In the genomic region with DNA sequence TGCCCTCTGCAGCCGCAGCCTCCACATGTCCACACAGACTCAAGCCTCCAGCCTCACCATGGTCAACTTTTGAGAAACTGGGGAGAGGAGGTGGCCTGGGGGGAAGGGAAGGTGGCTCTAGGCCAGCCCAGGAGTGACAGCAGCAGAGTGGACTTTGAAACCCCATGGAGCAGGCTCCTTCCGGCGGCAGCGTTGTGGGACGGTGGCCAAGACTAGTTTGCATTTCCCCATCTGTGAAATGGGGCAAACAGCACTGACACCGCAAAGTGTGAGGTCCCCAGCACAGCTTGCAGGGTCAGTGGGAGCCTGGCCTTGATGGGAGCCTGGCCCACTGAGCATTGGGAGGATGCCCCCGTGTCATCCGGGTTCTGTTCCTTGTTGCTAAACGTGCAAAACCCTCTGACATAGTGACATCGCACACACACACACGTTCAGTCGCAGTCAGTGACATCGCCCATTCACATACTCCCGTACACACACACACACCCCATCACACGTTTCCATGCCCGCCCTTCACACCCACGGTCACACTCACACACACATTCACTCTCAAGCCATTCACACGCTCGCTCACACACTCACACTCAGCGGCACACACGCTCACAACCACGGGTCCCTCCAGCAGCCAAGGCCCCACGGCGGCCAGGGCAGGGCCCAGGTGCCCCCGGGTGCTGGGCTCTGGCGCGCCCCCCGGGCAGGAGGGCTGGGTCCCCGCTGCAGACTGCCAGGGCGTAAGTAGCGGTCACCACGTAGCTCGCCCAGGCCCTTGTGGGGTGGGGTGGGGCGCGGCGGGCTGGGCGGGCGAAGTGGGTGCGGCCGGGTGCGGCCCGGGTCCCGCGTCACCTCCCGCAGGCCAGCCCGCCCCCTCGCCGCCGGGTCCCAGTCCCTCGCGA, we compare ENCODE assay signal across 8 cellular contexts. TPM values are rescaled to one million over a fixed set of nuclear protein-coding genes. Genes with fewer than 3 reads are reported as not detected.
A peak's percentile ranks its signal among the peaks of the same experiment; 100 is the strongest.
DNase-seq lines count a peak whose midpoint lies in the region; ATAC-seq and TF ChIP-seq lines count a peak whose summit lies in the region.

No MANE protein-coding gene starts in this region.

- H3K4me3 Mint-ChIP-seq in type B pancreatic cell, result peak overlapping the region; percentile 99

- peaks cover 4% of the 10 kb centered on the region for H3K36me3 Mint-ChIP-seq in type B pancreatic cell

- no peak for TF ChIP-seq CTCF in type B pancreatic cell (conservative IDR thresholded peaks at IDR 0.05)

- no peaks in the 10 kb centered on the region for H3K27me3 Mint-ChIP-seq in type B pancreatic cell

- no peaks in the 10 kb centered on the region for H3K9me3 Mint-ChIP-seq in type B pancreatic cell

- TF ChIP-seq POLR2A in erythroblast (IDR thresholded peaks at IDR 0.05; ENCODE audit: low read length), result peak; percentile 44

- in situ Hi-C loops in Caki2 (cut with HindIII; ENCODE audit: low pct_unique_long_range_greater_than_20kb, low sequenced_read_pairs), result no loop called here

- peaks cover 30% of the 10 kb centered on the region for H3K4me1 Mint-ChIP-seq in type B pancreatic cell (ENCODE audit: unreplicated experiment)

- ATAC-seq in GM21447 (IDR thresholded peaks at IDR 0.05; ENCODE audit: unreplicated experiment), result peak; percentile 24

- DNase-seq in Caki2 (ENCODE audit: low read depth) (peak; percentile 48), HuH-7.5 (ENCODE audit: low spot score) (peak; percentile 75), erythroblast (lab: John Stamatoyannopoulos, UW) (peak; percentile 87 to 91), myocyte (ENCODE audit: low read depth) (peak; percentile 78), type B pancreatic cell (ENCODE audit: extremely low spot score, unreplicated experiment) (no peak), NCI-H774 (lab: John Stamatoyannopoulos, UW) (no peak)
- peak; percentile 30 for DNase-seq in activated CD4-positive, alpha-beta T cell treated with anti-CD3 and anti-CD28 coated beads, Interleukin-2, amount 50 U/mL, for 1 hour

- peak overlapping the region; percentile 98 for H3K27ac Mint-ChIP-seq in type B pancreatic cell

RNA-seq across cellular contexts. Expression of a gene that starts 0.6 kb away (rescaled TPM):
- 68.0 and 95.7 TPM in 2 replicates for total RNA-seq in Caki2 (2014; rRNA removed; shearing (Covaris generic); ENCODE audit: low replicate concordance)
- 213 and 237 TPM in 2 replicates for total RNA-seq in myocyte
- 375 TPM for polyA plus RNA-seq in myocyte (2012)
- 89.3 and 102 TPM in 2 replicates for total RNA-seq in type B pancreatic cell (ENCODE audit: low replicate concordance)

RNA-seq across cellular contexts. Expression of a gene that starts 8.2 kb away (rescaled TPM):
- not detected in 2 replicates for total RNA-seq in Caki2 (2014; rRNA removed; shearing (Covaris generic); ENCODE audit: low replicate concordance)
- not detected in 2 replicates for total RNA-seq in myocyte
- polyA plus RNA-seq in myocyte (2012), result not detected
- total RNA-seq in type B pancreatic cell (ENCODE audit: low replicate concordance), result 0.86 and 1.1 TPM in 2 replicates

RNA-seq across cellular contexts. Expression of a gene that starts 33.9 kb away (rescaled TPM):
- total RNA-seq in Caki2 (2014; rRNA removed; shearing (Covaris generic); ENCODE audit: low replicate concordance), result 10.9 and 15.7 TPM in 2 replicates
- total RNA-seq in myocyte (26.2 and 29.5 TPM in 2 replicates), type B pancreatic cell (ENCODE audit: low replicate concordance) (75.6 and 86.9 TPM in 2 replicates)
- polyA plus RNA-seq in myocyte (2012), result 48.2 TPM

Comparison
In these comparisons a context has a peak if more than half of its experiments do, and no peak if none do; other contexts are left out.
1. DNase-seq: peak in Caki2 (single experiment), HuH-7.5 (single experiment), activated CD4-positive, alpha-beta T cell treated with anti-CD3 and anti-CD28 coated beads, Interleukin-2, amount 50 U/mL, for 1 hour (single experiment), erythroblast (2 of 2) and myocyte (single experiment); none in type B pancreatic cell (single experiment) and NCI-H774 (single experiment).